ENCODE assay signal across 11 cellular contexts in genomic region chr2:173090291-173090877, GRCh38. TPM values are rescaled to one million over a fixed set of nuclear protein-coding genes. Genes with fewer than 3 reads are reported as not detected.
DNase-seq lines count a peak whose midpoint lies in the region; ATAC-seq, FAIRE-seq and TF ChIP-seq lines count a peak whose summit lies in the region.
"Had no signal": no experiment of that assay in that cellular context is flagged by ENCODE, and none has a peak within 500 bp of the region (broad histone marks: within the 10 kb centered on the region; RNA-seq: fewer than 3 reads in every experiment).

No MANE protein-coding gene starts in this region.

- H3K27me3 ChIP-seq in astrocyte (ENCODE audit: insufficient read depth, low read length) (no peaks in the 10 kb centered on the region), ovary (no peaks in the 10 kb centered on the region)

- H3K27me3 Mint-ChIP-seq in astrocyte (ENCODE audit: low read depth, unreplicated experiment), result no peaks in the 10 kb centered on the region

- no peak for TF ChIP-seq EP300 in ovary (IDR thresholded peaks at IDR 0.05)

- no peak for TF ChIP-seq POLR2A in ovary (IDR thresholded peaks at IDR 0.05)

- peaks cover 3% of the 10 kb centered on the region for H3K36me3 Mint-ChIP-seq in astrocyte (ENCODE audit: low read depth, unreplicated experiment)

- H3K4me2 ChIP-seq in astrocyte (ENCODE audit: low read length), result peak overlapping the region; percentile 74

- H3K9ac ChIP-seq in astrocyte (ENCODE audit: low read length), result peak overlapping the region; percentile 51

- H3K9me3 ChIP-seq in astrocyte (ENCODE audit: insufficient read depth, low read depth, low read length) (no peaks in the 10 kb centered on the region), ovary (no peaks in the 10 kb centered on the region)

- FAIRE-seq in astrocyte (lab: Jason Lieb, UNC) (no peak), urothelium cell line (lab: Jason Lieb, UNC) (no peak)
- FAIRE-seq: endothelial cell of umbilical vein had no signal

- peak overlapping the region; percentile 5 for H3K27ac Mint-ChIP-seq in astrocyte (ENCODE audit: unreplicated experiment)

- peaks cover 4% of the 10 kb centered on the region for H4K20me1 ChIP-seq in astrocyte (ENCODE audit: insufficient read depth, low read length)

- ATAC-seq in GM18498 (IDR thresholded peaks at IDR 0.05; ENCODE audit: unreplicated experiment), result no peak
- no peak for ATAC-seq in GM21723 (IDR thresholded peaks at IDR 0.05; ENCODE audit: unreplicated experiment)
- ATAC-seq in GM19351 (IDR thresholded peaks at IDR 0.05; ENCODE audit: unreplicated experiment), result no peak
- ATAC-seq: activated T-cell treated with anti-CD3 and anti-CD28 coated beads, Interleukin-2, amount 50 U/mL, for 4 hours had no signal

- no peak overlapping the region for H3K4me3 Mint-ChIP-seq in astrocyte (ENCODE audit: unreplicated experiment)
- H3K4me3 Mint-ChIP-seq: activated T-cell treated with anti-CD3 and anti-CD28 coated beads, Interleukin-2, amount 50 U/mL, for 4 hours had no signal

- peaks cover 25% of the 10 kb centered on the region for H3K4me1 Mint-ChIP-seq in astrocyte (ENCODE audit: low read depth, unreplicated experiment)

- peak overlapping the region; percentile 45 for H3K27ac ChIP-seq in astrocyte (ENCODE audit: low read depth, low read length)
- peak overlapping the region; percentile 6 to 63 for H3K27ac ChIP-seq in ovary
- H3K27ac ChIP-seq: C4-2B had no signal

- H3K36me3 ChIP-seq in astrocyte (ENCODE audit: insufficient read depth, low read length), result no peaks in the 10 kb centered on the region
- H3K36me3 ChIP-seq in ovary, result no peaks in the 10 kb centered on the region

- intact Hi-C loops in cardiac septum (cut with DNase I), result loop anchor here (5.0 kb wide), 1 partner anchor 122 kb away; no protein-coding TSS in a partner anchor
- intact Hi-C loops in ovary (cut with DNase I), result no loop called here

- H3K9me3 Mint-ChIP-seq in astrocyte (ENCODE audit: unreplicated experiment), result no peaks in the 10 kb centered on the region
- H3K9me3 Mint-ChIP-seq: activated T-cell treated with anti-CD3 and anti-CD28 coated beads, Interleukin-2, amount 50 U/mL, for 4 hours had no signal

- no peak overlapping the region for H2AFZ ChIP-seq in astrocyte (ENCODE audit: low read depth, low read length)

- peaks cover 21% of the 10 kb centered on the region for H3K4me1 ChIP-seq in astrocyte (ENCODE audit: insufficient read depth, low read length)
- H3K4me1 ChIP-seq in ovary (ENCODE audit: insufficient read depth), result peaks cover 11% of the 10 kb centered on the region

- H3K79me2 ChIP-seq in astrocyte (ENCODE audit: insufficient read depth, low read length), result peaks cover 52% of the 10 kb centered on the region

- TF ChIP-seq CTCF in AG10803 (conservative IDR thresholded peaks at IDR 0.05; ENCODE audit: low read length) (no peak), astrocyte (IDR thresholded peaks at IDR 0.05; ENCODE audit: insufficient read depth, low read depth, low read length) (no peak), ovary (IDR thresholded peaks at IDR 0.05) (no peak)

- peak; percentile 74 for DNase-seq in AG10803 (ENCODE audit: low read depth)
- peak; percentile 75 for DNase-seq in astrocyte (ENCODE audit: low read depth)
- DNase-seq in cardiac septum (ENCODE audit: low spot score), result peak; percentile 77
- DNase-seq in ovary, result peak in 2 of 5 donors; percentile 24 to 29
- no peak for DNase-seq in urothelium cell line (ENCODE audit: low spot score)
- DNase-seq: activated T-cell treated with anti-CD3 and anti-CD28 coated beads, Interleukin-2, amount 50 U/mL, for 4 hours had no signal

- 6 to 9% (median 8%) methylated on average over 11 of the region's 11 CpGs for WGBS in ovary, 3 donors

- H3K4me3 ChIP-seq in AG10803 (ENCODE audit: low read length) (peak overlapping the region; percentile 7; the same call in 1 of the 2 replicates), astrocyte (ENCODE audit: insufficient read depth, low read depth, low read length) (no peak overlapping the region), ovary (no peak overlapping the region)

RNA-seq across cellular contexts. Expression of gene MAP3K20, which starts 14.7 kb away (rescaled TPM):
- total RNA-seq in astrocyte, result 41.2 and 42.4 TPM in 2 replicates
- 519 TPM for total RNA-seq in cardiac septum
- total RNA-seq in ovary, result 100 to 1,000 TPM in 4 of 7 donors, 10 to 100 TPM in 3; 40.1 to 127 (median 107) TPM
- polyA plus RNA-seq in ovary, result 10 to 100 TPM; 38.6 to 88.4 TPM
